Comparison of ENCODE assay signal across 1 cellular context in the genomic region with DNA sequence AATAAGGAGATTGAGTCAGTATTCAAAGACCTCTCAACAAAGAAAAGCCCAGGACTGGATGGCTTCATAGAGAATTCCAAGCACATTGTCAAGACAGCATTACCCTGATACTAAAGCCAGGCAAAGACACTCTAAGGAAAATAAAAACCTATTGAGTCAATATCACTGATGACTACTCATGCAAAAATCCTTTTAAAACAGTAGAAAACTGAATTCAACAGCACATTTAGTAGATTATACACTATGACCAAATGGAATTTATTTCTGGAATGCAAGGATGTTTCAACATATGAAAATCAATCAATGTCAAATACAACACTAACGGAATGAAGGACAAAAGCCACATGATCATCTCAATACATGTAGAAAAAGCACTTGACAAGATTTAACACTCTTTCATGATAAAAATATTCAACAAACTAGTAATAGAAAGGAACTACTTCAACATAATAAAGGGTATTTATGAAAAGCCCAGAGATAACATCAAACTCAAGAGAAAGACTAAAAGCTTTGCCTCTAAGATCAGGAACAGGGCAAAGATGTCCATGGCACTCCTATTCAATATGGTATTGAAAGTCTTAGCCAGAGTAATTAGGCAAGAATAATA.
TF ChIP-seq lines count a peak whose summit lies in the region.

No MANE protein-coding gene starts in this region.

TF ChIP-seq in SK-N-SH treated with all-trans-retinoic acid at 6 μM for 48 hours, 23 proteins besides CTCF, POLR2A, EP300 and RAD21 (continued from another document):
- TF ChIP-seq, protein P1, sequence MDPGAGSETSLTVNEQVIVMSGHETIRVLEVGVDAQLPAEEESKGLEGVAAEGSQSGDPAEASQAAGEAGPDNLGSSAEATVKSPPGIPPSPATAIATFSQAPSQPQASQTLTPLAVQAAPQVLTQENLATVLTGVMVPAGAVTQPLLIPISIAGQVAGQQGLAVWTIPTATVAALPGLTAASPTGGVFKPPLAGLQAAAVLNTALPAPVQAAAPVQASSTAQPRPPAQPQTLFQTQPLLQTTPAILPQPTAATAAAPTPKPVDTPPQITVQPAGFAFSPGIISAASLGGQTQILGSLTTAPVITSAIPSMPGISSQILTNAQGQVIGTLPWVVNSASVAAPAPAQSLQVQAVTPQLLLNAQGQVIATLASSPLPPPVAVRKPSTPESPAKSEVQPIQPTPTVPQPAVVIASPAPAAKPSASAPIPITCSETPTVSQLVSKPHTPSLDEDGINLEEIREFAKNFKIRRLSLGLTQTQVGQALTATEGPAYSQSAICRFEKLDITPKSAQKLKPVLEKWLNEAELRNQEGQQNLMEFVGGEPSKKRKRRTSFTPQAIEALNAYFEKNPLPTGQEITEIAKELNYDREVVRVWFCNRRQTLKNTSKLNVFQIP (CRISPR knock-in tag; IDR thresholded peaks at IDR 0.05; ENCODE audit: borderline replicate concordance, low read depth), result no peak
- TF ChIP-seq ZNF70 (CRISPR knock-in tag; IDR thresholded peaks at IDR 0.05) (no peak), ARNTL (CRISPR knock-in tag; IDR thresholded peaks at IDR 0.05; ENCODE audit: borderline replicate concordance, low read depth) (no peak), ISL1 (CRISPR knock-in tag; IDR thresholded peaks at IDR 0.05) (peak; percentile 98), ZFP3 (CRISPR knock-in tag; IDR thresholded peaks at IDR 0.05) (no peak), GLIS3 (CRISPR knock-in tag; IDR thresholded peaks at IDR 0.05) (no peak), ZNF565 (CRISPR knock-in tag; conservative IDR thresholded peaks at IDR 0.05; ENCODE audit: low read depth) (no peak)
